In the genomic region with DNA sequence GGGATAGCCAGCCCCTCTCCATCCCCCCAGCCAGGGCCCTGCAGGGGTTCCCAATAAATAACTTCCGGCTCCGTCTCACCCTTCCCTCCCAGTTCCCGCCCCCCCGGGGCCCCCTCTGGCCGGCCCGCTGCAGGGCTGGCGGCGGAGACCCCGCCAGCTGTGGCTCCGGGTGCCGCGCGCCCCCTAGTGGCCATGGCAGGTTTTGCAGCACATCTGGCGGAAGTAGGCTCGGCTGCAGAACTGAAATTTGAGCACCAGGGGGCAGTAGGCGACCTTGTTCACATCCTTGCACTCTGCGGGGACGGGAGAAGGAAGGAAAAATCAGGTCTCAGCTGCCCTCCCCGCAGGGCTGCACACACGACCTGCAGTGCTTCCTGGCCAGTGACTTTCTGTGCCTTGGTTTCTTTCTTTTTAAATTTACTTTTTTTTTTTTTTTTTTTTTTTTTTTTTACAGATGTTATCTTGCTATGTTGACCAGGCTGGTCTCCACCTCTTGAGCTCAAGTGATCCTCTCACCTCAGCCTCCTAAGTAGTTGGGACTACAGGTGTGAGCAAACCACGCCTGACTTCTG, we compare ENCODE assay signal across 8 cellular contexts. TPM values are rescaled to one million over a fixed set of nuclear protein-coding genes. Genes with fewer than 3 reads are reported as not detected.
DNase-seq lines count a peak whose midpoint lies in the region; ATAC-seq and TF ChIP-seq lines count a peak whose summit lies in the region.

No MANE protein-coding gene starts in this region.

- intact Hi-C loops in colonic mucosa (cut with DNase I): loop anchor here (10.0 kb wide), 1 partner anchor 64 kb away; no protein-coding TSS in a partner anchor

- H3K9ac ChIP-seq in BLaER1 treated with 17β-estradiol and CSF1 and Interleukin-3, amounts not matched to agents 10 nM and 100 nM: peak overlapping the region; percentile 48 to 65 (median 53); a peak in 17 of 22 replicates
- no peak overlapping the region for H3K9ac ChIP-seq in colonic mucosa (ENCODE audit: low read depth in 2 of 2, low read length in 2 of 2)
- no peak overlapping the region for H3K9ac ChIP-seq in liver (ENCODE audit: low read depth in 1 of 2, low read length in 2 of 2)

- H3K4me1 ChIP-seq in BLaER1 treated with 17β-estradiol and CSF1 and Interleukin-3, amounts not matched to agents 10 nM and 100 nM: peaks cover 38 to 54% (median 43%) of the 10 kb centered on the region in 10 experiments
- H3K4me1 ChIP-seq in colonic mucosa (no peaks in the 10 kb centered on the region), liver (ENCODE audit: control insufficient read depth in 4 of 4, insufficient read depth in 4 of 4, low read length in 3 of 4) (peaks cover 0 to 6% (median 2%) of the 10 kb centered on the region in 4 donors)

- ATAC-seq in GM21723 (IDR thresholded peaks at IDR 0.05; ENCODE audit: unreplicated experiment) (peak; percentile 61), GM21390 (IDR thresholded peaks at IDR 0.05; ENCODE audit: unreplicated experiment) (no peak)

- peaks cover 17 to 46% (median 24%) of the 10 kb centered on the region in 11 experiments; a peak in 21 of 22 replicates for H3K36me3 ChIP-seq in BLaER1 treated with 17β-estradiol and CSF1 and Interleukin-3, amounts not matched to agents 10 nM and 100 nM
- no peaks in the 10 kb centered on the region for H3K36me3 ChIP-seq in colonic mucosa
- H3K36me3 ChIP-seq in liver (ENCODE audit: control insufficient read depth in 4 of 4, insufficient read depth in 3 of 4, low read depth in 1 of 4, low read length in 3 of 4): peaks cover 0 to 2% (median under 1%) of the 10 kb centered on the region in 4 donors

- DNase-seq in NCI-H2227 treated with DMSO at 0.1 percent for 48 hours (lab: John Stamatoyannopoulos, UW): peak; percentile 30
- peak; percentile 90 for DNase-seq in activated CD4-positive, alpha-beta T cell treated with anti-CD3 and anti-CD28 coated beads for 48 hours
- DNase-seq in colonic mucosa: peak; percentile 85
- peak; percentile 79 for DNase-seq in stimulated activated CD8-positive, alpha-beta memory T cell treated with anti-CD3 and anti-CD28 coated beads, Interleukin-12 subunit alpha, Interleukin-12 subunit beta, amount 100 ng/mL, for 1 hour (ENCODE audit: low read depth)

- H3K27ac ChIP-seq in BLaER1 treated with 17β-estradiol and CSF1 and Interleukin-3, amounts not matched to agents 10 nM and 100 nM: peak overlapping the region in 10 of 11 experiments; percentile 42 to 73 (median 64); a peak in 18 of 22 replicates
- no peak overlapping the region for H3K27ac ChIP-seq in colonic mucosa
- no peak overlapping the region for H3K27ac ChIP-seq in liver (ENCODE audit: low read depth in 1 of 2, low read length in 2 of 2)

- peak; percentile 98 for TF ChIP-seq CTCF in colonic mucosa (IDR thresholded peaks at IDR 0.05)
- TF ChIP-seq CTCF in liver (IDR thresholded peaks at IDR 0.05; ENCODE audit: low read depth, low read length, missing input control): peak; percentile 100

- H3K4me2 ChIP-seq in BLaER1 treated with 17β-estradiol and CSF1 and Interleukin-3, amounts not matched to agents 10 nM and 100 nM: peak overlapping the region; percentile 58 to 99 (median 96)

- H3K4me3 ChIP-seq in BLaER1 treated with 17β-estradiol and CSF1 and Interleukin-3, amounts not matched to agents 10 nM and 100 nM: peak overlapping the region in 2 of 10 experiments; percentile 33 to 34; a peak in 3 of 20 replicates
- H3K4me3 ChIP-seq in colonic mucosa (no peak overlapping the region), liver (ENCODE audit: low read depth in 1 of 3, low read length in 3 of 3) (no peak overlapping the region)

- 4% methylated on average over 21 of the region's 21 CpGs for WGBS in liver

- TF ChIP-seq RAD21 in liver (IDR thresholded peaks at IDR 0.05): peak; percentile 84 to 93

- H4K20me1 ChIP-seq in BLaER1 treated with 17β-estradiol and CSF1 and Interleukin-3, amounts not matched to agents 10 nM and 100 nM: peaks cover 0 to 32% (median 3%) of the 10 kb centered on the region in 11 experiments; a peak in 7 of 22 replicates

- H3K27me3 ChIP-seq in BLaER1 treated with 17β-estradiol and CSF1 and Interleukin-3, amounts not matched to agents 10 nM and 100 nM: peaks cover 0 to 7% (median 0%) of the 10 kb centered on the region in 11 experiments; a peak in 2 of 22 replicates
- H3K27me3 ChIP-seq in colonic mucosa (no peaks in the 10 kb centered on the region), liver (ENCODE audit: control insufficient read depth in 4 of 4, insufficient read depth in 4 of 4, low read length in 3 of 4) (no peaks in the 10 kb centered on the region)

- H3K9me3 ChIP-seq in BLaER1 treated with 17β-estradiol and CSF1 and Interleukin-3, amounts not matched to agents 10 nM and 100 nM (replicated peaks in 1 of 11): no peaks in the 10 kb centered on the region
- H3K9me3 ChIP-seq in colonic mucosa: no peaks in the 10 kb centered on the region
- no peaks in the 10 kb centered on the region for H3K9me3 ChIP-seq in liver (ENCODE audit: control insufficient read depth in 4 of 4, low read length in 3 of 4)

TF ChIP-seq in liver, 16 proteins besides CTCF, POLR2A, EP300 and RAD21:
- TF ChIP-seq HNF4A (conservative IDR thresholded peaks at IDR 0.05): peak in 1 of 2 donors; percentile 7
- no peak for TF ChIP-seq FOXA2 (IDR thresholded peaks at IDR 0.05)
- TF ChIP-seq GABPA (IDR thresholded peaks at IDR 0.05 in 1 of 2, conservative IDR thresholded peaks at IDR 0.05 in 1 of 2): peak in 1 of 2 donors; percentile 14
TF ChIP-seq in liver: peak in this region for 2.

RNA-seq across cellular contexts. Expression of a gene that starts 3.6 kb away (rescaled TPM):
- total RNA-seq in colonic mucosa (1 to 10 TPM; 4.7 to 9.1 TPM), liver (10 to 100 TPM; 17.9 to 20.4 TPM)
- polyA plus RNA-seq in liver: 1 to 10 TPM; 6.1 to 6.2 TPM

RNA-seq across cellular contexts. Expression of a gene that starts 29.7 kb away (rescaled TPM):
- total RNA-seq in colonic mucosa (1 to 10 TPM; 3.9 TPM), liver (10 to 100 TPM in 1 of 2 donors, 1 to 10 TPM in 1; 4.7 to 10.1 TPM)
- polyA plus RNA-seq in liver: 1 to 10 TPM; 1.2 to 2.6 TPM

RNA-seq across cellular contexts. Expression of a gene that starts 49.6 kb away (rescaled TPM):
- total RNA-seq in colonic mucosa (not detected), liver (not detected)
- polyA plus RNA-seq in liver: not detected

Comparison
In these comparisons a context has a peak if more than half of its experiments do, and no peak if none do; other contexts are left out.
1. H3K27ac ChIP-seq: peak in BLaER1 treated with 17β-estradiol and CSF1 and Interleukin-3, amounts not matched to agents 10 nM and 100 nM (10 of 11); none in colonic mucosa (single experiment) and liver (0 of 2).
2. H3K9ac ChIP-seq: peak in BLaER1 treated with 17β-estradiol and CSF1 and Interleukin-3, amounts not matched to agents 10 nM and 100 nM (11 of 11); none in colonic mucosa (0 of 2) and liver (0 of 2).
3. DNase-seq: peak in every context shown above with its lines; median percentile 90 in activated CD4-positive, alpha-beta T cell treated with anti-CD3 and anti-CD28 coated beads for 48 hours; 85 in colonic mucosa; 79 in stimulated activated CD8-positive, alpha-beta memory T cell treated with anti-CD3 and anti-CD28 coated beads, Interleukin-12 subunit alpha, Interleukin-12 subunit beta, amount 100 ng/mL, for 1 hour; 30 in NCI-H2227 treated with DMSO at 0.1 percent for 48 hours.